ENCODE assay signal across 8 cellular contexts in the genomic region with DNA sequence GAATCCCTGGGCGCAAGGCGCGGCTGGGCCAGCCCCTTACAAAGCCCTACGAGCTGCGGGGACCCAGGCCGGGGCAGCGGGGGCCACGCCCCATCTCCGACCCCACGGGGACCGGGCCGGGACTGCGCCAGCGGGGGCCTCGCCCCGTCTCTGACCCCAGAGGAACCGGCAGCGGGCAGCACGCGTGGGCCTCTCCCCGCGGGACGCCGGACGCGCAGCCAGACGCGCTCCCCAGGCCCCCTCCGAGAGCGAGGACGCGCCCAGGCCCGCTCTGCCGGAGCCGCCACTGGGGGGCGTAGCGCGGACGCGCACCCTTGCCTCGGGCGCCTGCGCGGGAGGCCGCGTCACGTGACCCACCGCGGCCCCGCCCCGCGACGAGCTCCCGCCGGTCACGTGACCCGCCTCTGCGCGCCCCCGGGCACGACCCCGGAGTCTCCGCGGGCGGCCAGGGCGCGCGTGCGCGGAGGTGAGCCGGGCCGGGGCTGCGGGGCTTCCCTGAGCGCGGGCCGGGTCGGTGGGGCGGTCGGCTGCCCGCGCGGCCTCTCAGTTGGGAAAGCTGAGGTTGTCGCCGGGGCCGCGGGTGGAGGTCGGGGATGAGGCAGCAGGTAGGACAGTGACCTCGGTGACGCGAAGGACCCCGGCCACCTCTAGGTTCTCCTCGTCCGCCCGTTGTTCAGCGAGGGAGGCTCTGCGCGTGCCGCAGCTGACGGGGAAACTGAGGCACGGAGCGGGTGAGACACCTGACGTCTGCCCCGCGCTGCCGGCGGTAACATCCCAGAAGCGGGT. TPM values are rescaled to one million over a fixed set of nuclear protein-coding genes. Genes with fewer than 3 reads are reported as not detected.
DNase-seq lines count a peak whose midpoint lies in the region; ATAC-seq lines count a peak whose summit lies in the region.

A gene (plus strand): TSS at position 422 of the 786 bp plus-strand sequence. CDS start 3,006 bp downstream, outside the sequence.

- H3K36me3 Mint-ChIP-seq in effector memory CD8-positive, alpha-beta T cell (ENCODE audit: insufficient read depth), result peaks cover 12% of the 10 kb centered on the region

- H3K27ac Mint-ChIP-seq in effector memory CD8-positive, alpha-beta T cell, result peak within 1 kb of the TSS; percentile 75 to 93

- H4K20me1 ChIP-seq in BLaER1, result no peaks in the 10 kb centered on the region

- peak within 1 kb of the TSS; percentile 99 for H4K8ac ChIP-seq in mesenchymal stem cell (ENCODE audit: low read length)

- H3K18ac ChIP-seq in mesenchymal stem cell (ENCODE audit: low read depth in 1 of 2, low read length in 2 of 2), result peak within 1 kb of the TSS; percentile 96 to 97

- peak within 1 kb of the TSS; percentile 82 for H2BK15ac ChIP-seq in mesenchymal stem cell (ENCODE audit: low read depth, poor library complexity, severe bottlenecking)

- ATAC-seq in HG03521 (IDR thresholded peaks at IDR 0.05; ENCODE audit: unreplicated experiment), result peak; percentile 79
- peak; percentile 88 for ATAC-seq in effector memory CD8-positive, alpha-beta T cell (replicated peaks)

- peak within 1 kb of the TSS; percentile 92 to 93 for H3K4ac ChIP-seq in mesenchymal stem cell (ENCODE audit: low read depth in 1 of 2, low read length in 2 of 2)

- H2BK5ac ChIP-seq in mesenchymal stem cell (ENCODE audit: low read depth, low read length, poor library complexity, severe bottlenecking), result peak within 1 kb of the TSS; percentile 71

- DNase-seq in GM19238 (ENCODE audit: insufficient read length, low spot score) (peak; percentile 98), NK-92 (lab: John Stamatoyannopoulos, UW; ENCODE audit: unreplicated experiment) (peak; percentile 53), mesenchymal stem cell (peak; percentile 72)
- peak; percentile 86 to 93 (median 89) for DNase-seq in effector memory CD8-positive, alpha-beta T cell
- DNase-seq in stimulated activated CD8-positive, alpha-beta memory T cell treated with anti-CD3 and anti-CD28 coated beads, Interleukin-12 subunit alpha, Interleukin-12 subunit beta, amount 100 ng/mL, for 4 hours (ENCODE audit: low read depth), result peak; percentile 86

- peak within 1 kb of the TSS; percentile 86 for H3K9ac ChIP-seq in BLaER1
- peak within 1 kb of the TSS; percentile 95 for H3K9ac ChIP-seq in mesenchymal stem cell (ENCODE audit: low read length)

- H2AK5ac ChIP-seq in mesenchymal stem cell (ENCODE audit: low read length, severe bottlenecking), result no peak within 1 kb of the TSS

- H3K14ac ChIP-seq in mesenchymal stem cell (ENCODE audit: low read length in 2 of 2), result peak within 1 kb of the TSS in 1 of 2 experiments; percentile 97

- H3K9me3 ChIP-seq in BLaER1, result no peaks in the 10 kb centered on the region
- no peaks in the 10 kb centered on the region for H3K9me3 ChIP-seq in mesenchymal stem cell (ENCODE audit: control insufficient read depth, low read length)

- H3K27ac ChIP-seq in BLaER1 (peak within 1 kb of the TSS; percentile 84), mesenchymal stem cell (ENCODE audit: low read length, poor library complexity, severe bottlenecking) (no peak within 1 kb of the TSS)

- H3K27me3 ChIP-seq in BLaER1 (no peaks in the 10 kb centered on the region), mesenchymal stem cell (ENCODE audit: control insufficient read depth in 1 of 2, insufficient read depth in 1 of 2, low read length in 2 of 2) (peaks cover 5 to 21% of the 10 kb centered on the region in 2 experiments)

- CTCF ChIA-PET in activated CD8-positive, alpha-beta memory T cell treated with anti-CD3 and anti-CD28 coated beads for 36 hours (lab: Charles Lee), result interaction anchor here (0.6 to 1.8 kb wide), 23 partner anchors 9 to 162 kb away, joined by 3 to 13 read pairs (median 4); a partner anchor contains a TSS

- peaks cover 0 to 19% of the 10 kb centered on the region in 2 donors for H3K27me3 Mint-ChIP-seq in effector memory CD8-positive, alpha-beta T cell

- H3K4me1 Mint-ChIP-seq in effector memory CD8-positive, alpha-beta T cell (ENCODE audit: low read depth in 2 of 2), result peaks cover 16 to 20% of the 10 kb centered on the region in 2 donors

- peak within 1 kb of the TSS; percentile 96 for H3K4me2 ChIP-seq in BLaER1
- peak within 1 kb of the TSS; percentile 95 for H3K4me2 ChIP-seq in mesenchymal stem cell (ENCODE audit: low read length, poor library complexity, severe bottlenecking)

- H3K36me3 ChIP-seq in BLaER1, result no peaks in the 10 kb centered on the region
- no peaks in the 10 kb centered on the region for H3K36me3 ChIP-seq in mesenchymal stem cell (ENCODE audit: control insufficient read depth in 1 of 2, insufficient read depth in 2 of 2, low read depth in 1 of 2, low read length in 2 of 2)

- H3K79me1 ChIP-seq in mesenchymal stem cell (replicated peaks; ENCODE audit: low read length, poor library complexity, severe bottlenecking), result peaks cover 4% of the 10 kb centered on the region

- WGBS in mesenchymal stem cell, result 1% methylated on average over 73 of the region's 107 CpGs

- H2BK12ac ChIP-seq in mesenchymal stem cell (ENCODE audit: low read length in 2 of 2), result peak within 1 kb of the TSS in 1 of 2 experiments; percentile 47

- H3K23ac ChIP-seq in mesenchymal stem cell (ENCODE audit: low read length in 2 of 2), result peak within 1 kb of the TSS in 1 of 2 experiments; percentile 29

- peaks cover 44% of the 10 kb centered on the region for H3K4me1 ChIP-seq in BLaER1
- H3K4me1 ChIP-seq in mesenchymal stem cell (ENCODE audit: control insufficient read depth, insufficient read depth, low read depth, low read length), result peaks cover 31% of the 10 kb centered on the region

- H2AFZ ChIP-seq in mesenchymal stem cell (ENCODE audit: low read depth, low read length), result peak within 1 kb of the TSS; percentile 89

- peak within 1 kb of the TSS; percentile 82 for H3K4me3 ChIP-seq in BLaER1
- H3K4me3 ChIP-seq in mesenchymal stem cell (ENCODE audit: insufficient read depth in 1 of 2, low read depth in 1 of 2, low read length in 2 of 2), result peak within 1 kb of the TSS; percentile 87 to 99

- POLR2A ChIA-PET in activated CD8-positive, alpha-beta memory T cell treated with anti-CD3 and anti-CD28 coated beads for 36 hours (lab: Charles Lee), result interaction anchor here (0.6 to 1.4 kb wide), 4 partner anchors 16 to 354 kb away, joined by 3 to 5 read pairs (median 3); no protein-coding TSS in a partner anchor

- H3K9me3 Mint-ChIP-seq in effector memory CD8-positive, alpha-beta T cell, result no peaks in the 10 kb centered on the region

- peak within 1 kb of the TSS; percentile 83 for H2BK120ac ChIP-seq in mesenchymal stem cell (ENCODE audit: low read depth, low read length)

- H4K91ac ChIP-seq in mesenchymal stem cell (ENCODE audit: low read length), result peak within 1 kb of the TSS; percentile 96

- peak within 1 kb of the TSS; percentile 89 to 90 for H3K4me3 Mint-ChIP-seq in effector memory CD8-positive, alpha-beta T cell

RNA-seq across cellular contexts. Expression of the gene that starts here (rescaled TPM):
- 10 to 100 TPM; 38.7 to 43.1 TPM for total RNA-seq in activated CD8-positive, alpha-beta memory T cell treated with anti-CD3 and anti-CD28 coated beads for 36 hours
- polyA plus RNA-seq in mesenchymal stem cell (2013, experiment 1 of 2), result 33.6 TPM
- 33.3 TPM for polyA plus RNA-seq in mesenchymal stem cell (2013, experiment 2 of 2)
